ENCODE assay signal across 20 cellular contexts in genomic region chr14:59244581-59244980, GRCh38. TPM values are rescaled to one million over a fixed set of nuclear protein-coding genes. Genes with fewer than 3 reads are reported as not detected.
DNase-seq lines count a peak whose midpoint lies in the region; ATAC-seq, FAIRE-seq and TF ChIP-seq lines count a peak whose summit lies in the region.
"Had no signal": no experiment of that assay in that cellular context is flagged by ENCODE, and none has a peak within 500 bp of the region (broad histone marks: within the 10 kb centered on the region; RNA-seq: fewer than 3 reads in every experiment).

No MANE protein-coding gene starts in this region.

- CTCF ChIA-PET in GM12878 (lab: Yijun Ruan, JAX), result interaction anchor here (0.9 to 5.0 kb wide), 4 partner anchors 29 to 54 kb away, joined by 3 to 25 read pairs (median 5); no protein-coding TSS in a partner anchor

- peak overlapping the region; percentile 78 for H3K27ac Mint-ChIP-seq in memory B cell
- H3K27ac Mint-ChIP-seq: activated naive CD8-positive, alpha-beta T cell treated with anti-CD3 and anti-CD28 coated beads, Interleukin-2, amount 10 ng/mL, durations not matched to agents 7 days and 5 days; activated T-helper 1 cell treated with anti-CD3 and anti-CD28 coated beads, Interleukin-12 subunit alpha, Interleukin-12 subunit beta, Interleukin-2, Interleukin-4 antibody, amounts not matched to agents 30 ng/mL and 10 ng/mL and 1 ng/mL, durations not matched to agents 14 hours and 24 hours and 36 hours had no signal

- peaks cover 49% of the 10 kb centered on the region for H3K4me1 Mint-ChIP-seq in memory B cell

- RAD21 ChIA-PET in GM12878 (lab: Charles Lee; ENCODE audit: unreplicated experiment), result interaction anchor here (0.8 to 3.9 kb wide), 11 partner anchors 8 to 199 kb away, joined by 3 to 40 read pairs (median 6); partner anchors contain the start of gene DAAM1

- POLR2A ChIA-PET in GM12878 (lab: Charles Lee), result interaction anchor here (0.9 to 5.5 kb wide), 6 partner anchors 10 to 56 kb away, joined by 3 to 31 read pairs (median 7); partner anchors contain the start of gene DAAM1

- peaks cover 2% of the 10 kb centered on the region for H3K4me1 ChIP-seq in right cardiac atrium (ENCODE audit: control insufficient read depth, insufficient read depth, low read length)
- H3K4me1 ChIP-seq in GM12878 (ENCODE audit: control insufficient read depth, insufficient read depth, low read length), result peaks cover 27% of the 10 kb centered on the region
- H3K4me1 ChIP-seq: uterus had no signal

- peaks cover 24% of the 10 kb centered on the region for H3K79me2 ChIP-seq in GM12878 (ENCODE audit: control insufficient read depth, insufficient read depth, low read length)

- no peak overlapping the region for H3K4me2 ChIP-seq in GM12878 (ENCODE audit: control insufficient read depth, insufficient read depth)

- H3K4me3 Mint-ChIP-seq in memory B cell, result no peak overlapping the region
- H3K4me3 Mint-ChIP-seq: activated naive CD8-positive, alpha-beta T cell treated with anti-CD3 and anti-CD28 coated beads, Interleukin-2, amount 10 ng/mL, durations not matched to agents 7 days and 5 days; activated T-helper 1 cell treated with anti-CD3 and anti-CD28 coated beads, Interleukin-12 subunit alpha, Interleukin-12 subunit beta, Interleukin-2, Interleukin-4 antibody, amounts not matched to agents 30 ng/mL and 10 ng/mL and 1 ng/mL, durations not matched to agents 14 hours and 24 hours and 36 hours; CD4-positive, CD25-positive, alpha-beta regulatory T cell had no signal

- H3K4me3 ChIP-seq in right cardiac atrium (ENCODE audit: low read length) (no peak overlapping the region), GM12878 (no peak overlapping the region)
- H3K4me3 ChIP-seq: body of pancreas, uterus had no signal

- no peak overlapping the region for H3K27ac ChIP-seq in right cardiac atrium (ENCODE audit: low read length)
- peak overlapping the region; percentile 65 for H3K27ac ChIP-seq in GM12878 (ENCODE audit: control insufficient read depth, insufficient read depth)
- H3K27ac ChIP-seq: body of pancreas, uterus had no signal

- no peak for FAIRE-seq in GM12878 (lab: Jason Lieb, UNC)
- FAIRE-seq: frontal cortex, small intestine had no signal

- in situ Hi-C loops in GM12878 (cut with MboI), result no loop called here

- no peak for DNase-seq in Right ventricle myocardium superior
- DNase-seq in right cardiac atrium, result no peak
- DNase-seq in GM12878 (ENCODE audit: low read depth, low spot score), result no peak
- DNase-seq in memory B cell (ENCODE audit: low spot score in 2 of 2), result no peak
- DNase-seq in DMS79 (lab: John Stamatoyannopoulos, UW), result no peak
- DNase-seq in NCI-H82 (lab: John Stamatoyannopoulos, UW), result no peak
- no peak for DNase-seq in AML-193 (lab: John Stamatoyannopoulos, UW)
- DNase-seq in stimulated activated CD4-positive, alpha-beta T cell treated with anti-CD3 and anti-CD28 coated beads, Interleukin-15, amount 100 ng/mL, for 24 hours, result no peak
- DNase-seq: activated CD4-positive, alpha-beta T cell treated with anti-CD3 and anti-CD28 coated beads for 1 hour; activated naive CD8-positive, alpha-beta T cell treated with anti-CD3 and anti-CD28 coated beads, Interleukin-2, amount 10 ng/mL, durations not matched to agents 7 days and 5 days; body of pancreas; CD4-positive, CD25-positive, alpha-beta regulatory T cell; KG1; left cardiac atrium; small intestine; stimulated activated CD4-positive, alpha-beta T cell treated with anti-CD3 and anti-CD28 coated beads, Interleukin-4, amount 100 ng/mL, for 24 hours; uterus had no signal

- TF ChIP-seq POLR2A in GM12878 (IDR thresholded peaks at IDR 0.05; ENCODE audit: low read depth, low read length), result no peak

- no peak for TF ChIP-seq CTCF in GM12878 (IDR thresholded peaks at IDR 0.05 in 2 of 3, conservative IDR thresholded peaks at IDR 0.05 in 1 of 3; ENCODE audit: control insufficient read depth in 2 of 3, extremely low read depth in 1 of 3, insufficient read depth in 1 of 3, low read depth in 3 of 3, low read length in 3 of 3)

- 70% methylated on average over 2 of the region's 2 CpGs for WGBS in right cardiac atrium
- 95% methylated on average over 2 of the region's 2 CpGs for WGBS in GM12878 (ENCODE audit: insufficient coverage, insufficient replicate concordance, low lambda C conversion rate, missing lambda C conversion rate)

- H4K20me1 ChIP-seq in GM12878 (ENCODE audit: control insufficient read depth, insufficient read depth), result no peaks in the 10 kb centered on the region

- H3K9me3 ChIP-seq in right cardiac atrium (ENCODE audit: control insufficient read depth, low read length) (no peaks in the 10 kb centered on the region), GM12878 (replicated peaks; ENCODE audit: control insufficient read depth, insufficient read depth, low read length) (no peaks in the 10 kb centered on the region; the same call in 1 of the 3 replicates)
- H3K9me3 ChIP-seq: body of pancreas, uterus had no signal

- TF ChIP-seq RAD21 in GM12878 (IDR thresholded peaks at IDR 0.05; ENCODE audit: insufficient read depth, low read depth, low read length), result no peak

- intact Hi-C loops in Right ventricle myocardium superior (cut with DNase I) (loop anchor here (10.0 kb wide), 1 partner anchor 50 kb away; no protein-coding TSS in a partner anchor), right cardiac atrium (cut with DNase I) (no loop called here), GM12878 (cut with micrococcal nuclease; ENCODE audit: unreplicated experiment) (loop anchor here (2.0 kb wide), 1 partner anchor 36 kb away; no protein-coding TSS in a partner anchor)

- H2AFZ ChIP-seq in GM12878 (ENCODE audit: control insufficient read depth, low read depth, low read length), result no peak overlapping the region

- no TSS peak for BruUV-seq in GM12878 (replicated peaks; lab: Mats Ljungman, UMichigan)

- SMC1A ChIA-PET in GM12878 (lab: Charles Lee; ENCODE audit: uncharacterized antibody, unreplicated experiment), result interaction anchor here (0.6 to 9.6 kb wide), 19 partner anchors 8 to 1086 kb away, joined by 3 to 81 read pairs (median 4); partner anchors contain the start of gene DAAM1

- H3K27me3 ChIP-seq in right cardiac atrium (ENCODE audit: control insufficient read depth, insufficient read depth), result no peaks in the 10 kb centered on the region
- no peaks in the 10 kb centered on the region for H3K27me3 ChIP-seq in GM12878 (replicated peaks in 1 of 2; ENCODE audit: control insufficient read depth in 2 of 2, insufficient read depth in 2 of 2, low read length in 1 of 2)
- H3K27me3 ChIP-seq: body of pancreas, uterus had no signal

- TF ChIP-seq EP300 in GM12878 (IDR thresholded peaks at IDR 0.05; ENCODE audit: borderline replicate concordance in 1 of 2, control insufficient read depth in 1 of 2, low read depth in 2 of 2, low read length in 2 of 2), result no peak

- no peaks in the 10 kb centered on the region for H3K36me3 ChIP-seq in GM12878 (ENCODE audit: control insufficient read depth in 2 of 2, insufficient read depth in 2 of 2, low read length in 1 of 2)
- H3K36me3 ChIP-seq: uterus had no signal

- no peaks in the 10 kb centered on the region for H3K9me3 Mint-ChIP-seq in memory B cell
- H3K9me3 Mint-ChIP-seq: activated T-helper 1 cell treated with anti-CD3 and anti-CD28 coated beads, Interleukin-12 subunit alpha, Interleukin-12 subunit beta, Interleukin-2, Interleukin-4 antibody, amounts not matched to agents 30 ng/mL and 10 ng/mL and 1 ng/mL, durations not matched to agents 14 hours and 24 hours and 36 hours; CD4-positive, CD25-positive, alpha-beta regulatory T cell had no signal

- ATAC-seq in Right ventricle myocardium superior (ENCODE audit: poor library complexity) (peak; percentile 24), right cardiac atrium (no peak), GM12878 (peak; percentile 5; the same call in 2 of the 3 replicates), memory B cell (ENCODE audit: low read depth) (no peak)
- ATAC-seq: body of pancreas, left cardiac atrium had no signal

- no peaks in the 10 kb centered on the region for H3K27me3 Mint-ChIP-seq in memory B cell
- H3K27me3 Mint-ChIP-seq: activated naive CD8-positive, alpha-beta T cell treated with anti-CD3 and anti-CD28 coated beads, Interleukin-2, amount 10 ng/mL, durations not matched to agents 7 days and 5 days; CD4-positive, CD25-positive, alpha-beta regulatory T cell; progenitor cell of endocrine pancreas had no signal

- H3K9ac ChIP-seq in GM12878 (ENCODE audit: control insufficient read depth, insufficient read depth, low read length), result no peak overlapping the region

- H3K36me3 Mint-ChIP-seq in memory B cell, result peaks cover 9% of the 10 kb centered on the region

TF ChIP-seq in GM12878, 131 proteins besides CTCF, POLR2A, EP300 and RAD21 (continues in another document):
- 0 out of 2 replicates have a peak, but pooled peaks have one; percentile 20 for TF ChIP-seq MLLT1 (IDR thresholded peaks at IDR 0.05)

RNA-seq across cellular contexts. Expression of gene DAAM1, which starts 56.1 kb away (rescaled TPM):
- total RNA-seq in Right ventricle myocardium superior (104 TPM), right cardiac atrium (100 to 1,000 TPM in 3 of 4 donors, 10 to 100 TPM in 1; 96.8 to 152 (median 113) TPM), GM12878 (2014; rRNA removed) (16.6 and 18.3 TPM in 2 replicates), GM12878 (2014; rRNA removed; fragmentation: Illumina TruSeq; extraction: Trizol) (21.5 and 24.5 TPM in 2 replicates), GM12878 (2021) (31.3 and 32.4 TPM in 2 replicates)
- polyA plus RNA-seq in right cardiac atrium (30.7 TPM), GM12878 (2011; rRNA removed) (26.9 and 51.8 TPM in 2 replicates), GM12878 (2014; fragmentation: Illumina TruSeq; extraction: Trizol) (29.0 and 41.1 TPM in 2 replicates), GM12878 (2014; fragmentation: Nextera tagmentation; extraction: Ambion mirVana) (10 to 100 TPM; 13.8 to 19.7 TPM), GM12878 (2014; rRNA removed) (16.8 and 17.3 TPM in 2 replicates), GM12878 (2016; fragmentation: Nextera tagmentation; extraction: Ambion mirVana) (10 to 100 TPM; 28.5 to 29.7 TPM)
- total RNA-seq in GM12878 (2013; cell fraction: nucleolus; rRNA removed), result 237 and 240 TPM in 2 replicates
- polyA plus RNA-seq in GM12878 (2011; ENCODE audit: low read depth), result 4.8 TPM
- polyA plus RNA-seq in GM12878 (2011; cell fraction: cytosol; rRNA removed), result 6.8 and 10.9 TPM in 2 replicates
- 32.7 and 37.0 TPM in 2 replicates for polyA plus RNA-seq in GM12878 (2011; cell fraction: nucleus; rRNA removed)
- polyA plus RNA-seq in GM12878 (2012), result 8.6 and 15.5 TPM in 2 replicates
- 47.0 and 87.3 TPM in 2 replicates for polyA minus RNA-seq in GM12878 (2011; rRNA and poly(A)+ RNA removed)
- polyA minus RNA-seq in GM12878 (2011; cell fraction: cytosol; rRNA and poly(A)+ RNA removed), result 7.3 and 7.4 TPM in 2 replicates
- 55.4 and 67.1 TPM in 2 replicates for polyA minus RNA-seq in GM12878 (2011; cell fraction: nucleus; rRNA and poly(A)+ RNA removed)

Comparison
In these comparisons a context has a peak if more than half of its experiments do, and no peak if none do; other contexts are left out.
1. ATAC-seq: peak in Right ventricle myocardium superior (single experiment) and GM12878 (single experiment); none in right cardiac atrium (0 of 2) and memory B cell (single experiment).
2. intact Hi-C loops: an anchor here in Right ventricle myocardium superior (10.0 kb wide) and GM12878 (2.0 kb wide); none called in right cardiac atrium.